Comparison of ENCODE assay signal across 8 cellular contexts in genomic region chr19:4723465-4724251, GRCh38. TPM values are rescaled to one million over a fixed set of nuclear protein-coding genes. Genes with fewer than 3 reads are reported as not detected.
DNase-seq lines count a peak whose midpoint lies in the region; ATAC-seq and TF ChIP-seq lines count a peak whose summit lies in the region.

Gene DPP9, minus strand, starts transcription at chr19:4723842. Its CDS starts 3,936 bp downstream, at chr19:4719906.

- DNase-seq in NCI-H1930 (lab: John Stamatoyannopoulos, UW) (peak; percentile 86 to 95), ascending aorta (ENCODE audit: low spot score in 2 of 2) (peak; percentile 91 to 99), right cardiac atrium (peak; percentile 98 to 99 (median 99)), pulmonary artery endothelial cell (ENCODE audit: low read depth, low spot score) (peak; percentile 95), uterus (peak; percentile 96)
- peak; percentile 98 for DNase-seq in T-helper 2 cell treated with Interferon-gamma antibody and Interleukin-4, amounts not matched to agents 5 μg/mL and 100 μg/mL, for 36 hours (ENCODE audit: low spot score)

- peak within 1 kb of the TSS; percentile 99 for H3K27ac Mint-ChIP-seq in T-helper 2 cell treated with Interferon-gamma antibody and Interleukin-4, amounts not matched to agents 5 μg/mL and 100 μg/mL, for 36 hours

- H3K4me3 Mint-ChIP-seq in T-helper 2 cell treated with Interferon-gamma antibody and Interleukin-4, amounts not matched to agents 5 μg/mL and 100 μg/mL, for 36 hours, result peak within 1 kb of the TSS; percentile 99

- under 1% methylated on average over 76 of the region's 76 CpGs for WGBS in right cardiac atrium

- H3K4me3 ChIP-seq in ascending aorta (peak within 1 kb of the TSS; percentile 87 to 98), right cardiac atrium (ENCODE audit: low read length) (peak within 1 kb of the TSS; percentile 64), uterus (peak within 1 kb of the TSS; percentile 75 to 98)

- no peaks in the 10 kb centered on the region for H3K9me3 ChIP-seq in ascending aorta
- H3K9me3 ChIP-seq in right cardiac atrium (ENCODE audit: control insufficient read depth, low read length), result no peaks in the 10 kb centered on the region
- H3K9me3 ChIP-seq in uterus, result no peaks in the 10 kb centered on the region

- H3K27me3 Mint-ChIP-seq in T-helper 2 cell treated with Interferon-gamma antibody and Interleukin-4, amounts not matched to agents 5 μg/mL and 100 μg/mL, for 36 hours (ENCODE audit: low read depth), result peaks cover 8% of the 10 kb centered on the region

- intact Hi-C loops in ascending aorta (cut with DNase I), result loop anchor here (1.0 to 10.0 kb wide), 8 partner anchors 10 to 899 kb away; partner anchors contain the start of genes FEM1A, KDM4B, MYDGF and PLIN3
- intact Hi-C loops in right cardiac atrium (cut with DNase I), result no loop called here
- intact Hi-C loops in uterus (cut with DNase I; ENCODE audit: low total_unique reads), result no loop called here

- H3K27me3 ChIP-seq in ascending aorta, result no peaks in the 10 kb centered on the region
- no peaks in the 10 kb centered on the region for H3K27me3 ChIP-seq in right cardiac atrium (ENCODE audit: control insufficient read depth, insufficient read depth)
- no peaks in the 10 kb centered on the region for H3K27me3 ChIP-seq in uterus

- H3K9me3 Mint-ChIP-seq in T-helper 2 cell treated with Interferon-gamma antibody and Interleukin-4, amounts not matched to agents 5 μg/mL and 100 μg/mL, for 36 hours, result no peaks in the 10 kb centered on the region

- peaks cover 23% of the 10 kb centered on the region for H3K4me1 Mint-ChIP-seq in T-helper 2 cell treated with Interferon-gamma antibody and Interleukin-4, amounts not matched to agents 5 μg/mL and 100 μg/mL, for 36 hours (ENCODE audit: low read depth)

- H3K27ac ChIP-seq in ascending aorta, result peak within 1 kb of the TSS; percentile 89 to 93
- peak within 1 kb of the TSS; percentile 70 for H3K27ac ChIP-seq in right cardiac atrium (ENCODE audit: low read length)
- H3K27ac ChIP-seq in uterus, result peak within 1 kb of the TSS; percentile 93 to 95

- TF ChIP-seq CTCF in ascending aorta (IDR thresholded peaks at IDR 0.05), result peak; percentile 6 to 41 (median 34)
- peak in 3 of 4 experiments; percentile 18 to 50 (median 43) for TF ChIP-seq CTCF in uterus (IDR thresholded peaks at IDR 0.05)

- H3K36me3 ChIP-seq in ascending aorta (peaks cover 22 to 28% of the 10 kb centered on the region in 2 donors), uterus (no peaks in the 10 kb centered on the region)

- peak; percentile 24 to 63 for TF ChIP-seq POLR2A in uterus (IDR thresholded peaks at IDR 0.05)

- H3K4me1 ChIP-seq in ascending aorta, result peaks cover 6 to 15% of the 10 kb centered on the region in 2 donors
- H3K4me1 ChIP-seq in right cardiac atrium (ENCODE audit: control insufficient read depth, insufficient read depth, low read length), result peaks cover 4% of the 10 kb centered on the region
- H3K4me1 ChIP-seq in uterus, result peaks cover 0 to 8% of the 10 kb centered on the region in 2 donors

- ATAC-seq in GM18502 (IDR thresholded peaks at IDR 0.05; ENCODE audit: poor library complexity, unreplicated experiment) (peak; percentile 86), HG02970 (IDR thresholded peaks at IDR 0.05; ENCODE audit: low FRiP score, unreplicated experiment) (peak; percentile 93), right cardiac atrium (peak; percentile 97 to 99)

- peaks cover 15% of the 10 kb centered on the region for H3K36me3 Mint-ChIP-seq in T-helper 2 cell treated with Interferon-gamma antibody and Interleukin-4, amounts not matched to agents 5 μg/mL and 100 μg/mL, for 36 hours (ENCODE audit: low read depth)

RNA-seq across cellular contexts. Expression of gene DPP9, which starts in this region (rescaled TPM):
- total RNA-seq in ascending aorta (72.2 TPM), right cardiac atrium (10 to 100 TPM; 35.1 to 43.9 (median 36.9) TPM), pulmonary artery endothelial cell (24.5 and 48.0 TPM in 2 replicates), uterus (100 to 1,000 TPM in 1 of 4 donors, 10 to 100 TPM in 3; 17.8 to 194 (median 48.5) TPM)
- 27.0 TPM for polyA plus RNA-seq in right cardiac atrium

Comparison
In these comparisons a context has a peak if more than half of its experiments do, and no peak if none do; other contexts are left out.
1. Peak in every context shown above with its lines: DNase-seq, ATAC-seq, H3K4me3 ChIP-seq and H3K27ac ChIP-seq.